Comparison of ENCODE assay signal across 28 cellular contexts in genomic region chr6:150254671-150255228, GRCh38.
DNase-seq lines count a peak whose midpoint lies in the region; ATAC-seq and TF ChIP-seq lines count a peak whose summit lies in the region.
"Had no signal": no experiment of that assay in that cellular context is flagged by ENCODE, and none has a peak within 500 bp of the region (broad histone marks: within the 10 kb centered on the region; RNA-seq: fewer than 3 reads in every experiment).

No MANE protein-coding gene starts in this region.

- H3K4me3 ChIP-seq in IMR-90 (ENCODE audit: insufficient read depth, low read depth, low read length) (no peak overlapping the region), psoas muscle (no peak overlapping the region), BE2C (ENCODE audit: low read depth, low read length) (no peak overlapping the region)
- H3K4me3 ChIP-seq: dorsolateral prefrontal cortex, SJCRH30, tibial artery had no signal

- H3K4me1 Mint-ChIP-seq in chondrocyte (ENCODE audit: low read depth) = peaks cover 41% of the 10 kb centered on the region
- H3K4me1 Mint-ChIP-seq: T-cell had no signal

- no peaks in the 10 kb centered on the region for H3K9me1 ChIP-seq in IMR-90 (ENCODE audit: insufficient read depth, low read length)

- no peaks in the 10 kb centered on the region for H3K27me3 Mint-ChIP-seq in chondrocyte (ENCODE audit: low read depth)

- no peak overlapping the region for H2BK15ac ChIP-seq in IMR-90 (ENCODE audit: low read depth, low read length)

- no peaks in the 10 kb centered on the region for H3K36me3 Mint-ChIP-seq in chondrocyte (ENCODE audit: low read depth)
- H3K36me3 Mint-ChIP-seq: T-cell had no signal

- no peak for TF ChIP-seq POLR2A in IMR-90 (IDR thresholded peaks at IDR 0.05; ENCODE audit: low read depth, low read length)

- H3K9me3 Mint-ChIP-seq in chondrocyte (ENCODE audit: low read depth) = no peaks in the 10 kb centered on the region
- H3K9me3 Mint-ChIP-seq: activated naive CD4-positive, alpha-beta T cell treated with anti-CD3 and anti-CD28 coated beads for 36 hours; activated T-cell treated with anti-CD3 and anti-CD28 coated beads, Interleukin-2, amount 50 U/mL, for 4 hours; central memory CD8-positive, alpha-beta T cell; T-cell had no signal

- CTCF ChIA-PET in IMR-90 (lab: Yijun Ruan, JAX) = no interaction called here

- H3K27me3 ChIP-seq in IMR-90 (ENCODE audit: control insufficient read depth, insufficient read depth, low read length) = no peaks in the 10 kb centered on the region; the same call in none of the 2 replicates
- no peaks in the 10 kb centered on the region for H3K27me3 ChIP-seq in psoas muscle (ENCODE audit: insufficient read depth in 3 of 3, low read length in 2 of 3)
- H3K27me3 ChIP-seq in BE2C = 0 out of 2 replicates have a peak, but pooled peaks cover 5% of the 10 kb centered on the region
- H3K27me3 ChIP-seq: tibial artery had no signal

- H4K8ac ChIP-seq in IMR-90 (ENCODE audit: low read depth in 2 of 2, low read length in 2 of 2) = no peak overlapping the region

- POLR2A ChIA-PET in IMR-90 (lab: Charles Lee; ENCODE audit: unreplicated experiment) = no interaction called here

- H3K27ac ChIP-seq in IMR-90 (ENCODE audit: insufficient read depth, low read length) (no peak overlapping the region), psoas muscle (peak overlapping the region; percentile 85)
- H3K27ac ChIP-seq: dorsolateral prefrontal cortex, SJCRH30, tibial artery had no signal

- no CpG with 5 or more reads among the region's 7 CpGs for WGBS in IMR-90 (ENCODE audit: extremely low coverage in 2 of 2, insufficient read length in 1 of 2), 2 experiments
- WGBS in psoas muscle, 3 donors = 27 to 32% (median 29%) methylated on average over 7 of the region's 7 CpGs

- no peak overlapping the region for H2AK5ac ChIP-seq in IMR-90 (ENCODE audit: low read depth, low read length)

- ATAC-seq in IMR-90 (ENCODE audit: low read depth) (no peak), psoas muscle (peak; percentile 60 to 83 (median 62))
- ATAC-seq: naive thymus-derived CD4-positive, alpha-beta T cell; Panc1; T-cell had no signal

- intact Hi-C loops in IMR-90 (cut with micrococcal nuclease) (no loop called here), psoas muscle (cut with DNase I) (loop anchor here (5.0 kb wide), 3 partner anchors 52 to 73 kb away; no protein-coding TSS in a partner anchor)

- H3K36me3 ChIP-seq in IMR-90 (ENCODE audit: control insufficient read depth, insufficient read depth, low read length) (no peaks in the 10 kb centered on the region), psoas muscle (ENCODE audit: insufficient read depth in 1 of 2, low read depth in 1 of 2) (no peaks in the 10 kb centered on the region), BE2C (no peaks in the 10 kb centered on the region)
- H3K36me3 ChIP-seq: SJCRH30, tibial artery had no signal

- in situ Hi-C loops in IMR-90 (cut with MboI; ENCODE audit: low sequenced_read_pairs) = no loop called here

- H2BK20ac ChIP-seq in IMR-90 (ENCODE audit: low read depth, low read length) = no peak overlapping the region

- H3K56ac ChIP-seq in IMR-90 (ENCODE audit: extremely low read depth, insufficient read depth, low read length) = no peak overlapping the region

- dilution Hi-C loops in IMR-90 (cut with HindIII; ENCODE audit: low sequenced_read_pairs, unreplicated experiment) = no loop called here

- no TSS peak for BruUV-seq in IMR-90 (replicated peaks; lab: Mats Ljungman, UMichigan)

- no peak overlapping the region for H3K4me2 ChIP-seq in IMR-90 (ENCODE audit: low read depth, low read length)

- H4K20me1 ChIP-seq in IMR-90 (ENCODE audit: insufficient read depth, low read length) = no peaks in the 10 kb centered on the region

- H2BK5ac ChIP-seq in IMR-90 (ENCODE audit: low read depth, low read length, poor library complexity, severe bottlenecking) = no peak overlapping the region

- DNase-seq in AG20443 (ENCODE audit: low spot score) (peak; percentile 40), IMR-90 (peak; percentile 27), chondrocyte (ENCODE audit: low spot score) (no peak), psoas muscle (no peak), NCI-H345 treated with DMSO at 0.1 percent for 48 hours (lab: John Stamatoyannopoulos, UW; ENCODE audit: unreplicated experiment) (no peak), NCI-H524 treated with DMSO at 0.1 percent for 48 hours (lab: John Stamatoyannopoulos, UW) (no peak), BE2C (no peak), nucleus accumbens (lab: John Stamatoyannopoulos, UW) (no peak)
- DNase-seq: activated CD4-positive, alpha-beta T cell treated with anti-CD3 and anti-CD28 coated beads for 1 hour; activated naive CD4-positive, alpha-beta T cell treated with anti-CD3 and anti-CD28 coated beads for 36 hours; activated T-cell treated with anti-CD3 and anti-CD28 coated beads, Interleukin-2, amount 50 U/mL, for 4 hours; anterior cingulate cortex; dorsolateral prefrontal cortex; EL; HCEC 1CT; left cardiac atrium; mesendoderm; naive thymus-derived CD4-positive, alpha-beta T cell; NK-92 treated with Interleukin-12 subunit alpha and Interleukin-12 subunit beta, amount 100 ng/mL, for 24 hours; occipital lobe; retina; SJCRH30; stimulated activated CD4-positive, alpha-beta T cell treated with anti-CD3 and anti-CD28 coated beads, Interleukin-4, amount 100 ng/mL, for 4 hours; stimulated activated naive CD4-positive, alpha-beta T cell treated with Interleukin-2 at 50 U/mL for 16 hours; T-cell; tibial artery had no signal

- TF ChIP-seq CTCF in IMR-90 (conservative IDR thresholded peaks at IDR 0.05; ENCODE audit: low read depth, low read length) = no peak
- TF ChIP-seq CTCF in chondrocyte (IDR thresholded peaks at IDR 0.05) = no peak
- no peak for TF ChIP-seq CTCF in psoas muscle (IDR thresholded peaks at IDR 0.05)
- TF ChIP-seq CTCF in BE2C (IDR thresholded peaks at IDR 0.05; ENCODE audit: low read depth, low read length) = no peak

- no peak overlapping the region for H3K4ac ChIP-seq in IMR-90 (ENCODE audit: low read depth, low read length)

- no peak overlapping the region for H3K4me3 Mint-ChIP-seq in chondrocyte (ENCODE audit: unreplicated experiment)
- H3K4me3 Mint-ChIP-seq: activated naive CD4-positive, alpha-beta T cell treated with anti-CD3 and anti-CD28 coated beads for 36 hours; activated T-cell treated with anti-CD3 and anti-CD28 coated beads, Interleukin-2, amount 50 U/mL, for 4 hours; central memory CD8-positive, alpha-beta T cell; naive thymus-derived CD4-positive, alpha-beta T cell; T-cell had no signal

- peak overlapping the region; percentile 11 for H3K27ac Mint-ChIP-seq in chondrocyte (ENCODE audit: unreplicated experiment)
- H3K27ac Mint-ChIP-seq: activated naive CD4-positive, alpha-beta T cell treated with anti-CD3 and anti-CD28 coated beads for 36 hours; naive thymus-derived CD4-positive, alpha-beta T cell; T-cell had no signal

- H3K23ac ChIP-seq in IMR-90 (ENCODE audit: low read depth, low read length) = no peak overlapping the region

- no peaks in the 10 kb centered on the region for H3K79me1 ChIP-seq in IMR-90 (ENCODE audit: low read depth in 1 of 2, low read length in 2 of 2)

- no peak overlapping the region for H4K91ac ChIP-seq in IMR-90 (ENCODE audit: insufficient read depth, low read depth, low read length)

- H2BK120ac ChIP-seq in IMR-90 (ENCODE audit: low read depth, low read length) = no peak overlapping the region

- H2AK9ac ChIP-seq in IMR-90 (replicated peaks; ENCODE audit: low read depth, low read length, poor library complexity) = no peak overlapping the region

- H3K14ac ChIP-seq in IMR-90 (replicated peaks; ENCODE audit: low read depth, low read length) = no peak overlapping the region

- H3K18ac ChIP-seq in IMR-90 (ENCODE audit: low read depth, low read length) = no peak overlapping the region

- H3K9me3 ChIP-seq in IMR-90 (ENCODE audit: control insufficient read depth, insufficient read depth, low read length) = no peaks in the 10 kb centered on the region
- no peaks in the 10 kb centered on the region for H3K9me3 ChIP-seq in psoas muscle
- H3K9me3 ChIP-seq in BE2C = no peaks in the 10 kb centered on the region
- H3K9me3 ChIP-seq: SJCRH30, tibial artery had no signal

- H2AFZ ChIP-seq in IMR-90 (replicated peaks; ENCODE audit: low read length, poor library complexity) = no peak overlapping the region

- H4K5ac ChIP-seq in IMR-90 (ENCODE audit: low read depth, low read length) = no peak overlapping the region

- peaks cover 12% of the 10 kb centered on the region for H3K4me1 ChIP-seq in IMR-90 (ENCODE audit: control insufficient read depth, insufficient read depth, low read length)
- H3K4me1 ChIP-seq in psoas muscle = peaks cover 68% of the 10 kb centered on the region
- no peaks in the 10 kb centered on the region for H3K4me1 ChIP-seq in BE2C
- H3K4me1 ChIP-seq: tibial artery had no signal

- no peak overlapping the region for H3K9ac ChIP-seq in IMR-90 (ENCODE audit: low read depth, low read length)

- no peak for TF ChIP-seq RAD21 in IMR-90 (IDR thresholded peaks at IDR 0.05; ENCODE audit: low read length)

TF ChIP-seq in IMR-90, 13 proteins besides CTCF, POLR2A, EP300 and RAD21 (continues in another document):
- TF ChIP-seq CEBPB (IDR thresholded peaks at IDR 0.05; ENCODE audit: low read depth, low read length) (no peak), SMC3 (IDR thresholded peaks at IDR 0.05; ENCODE audit: low read depth, low read length) (no peak), USF2 (IDR thresholded peaks at IDR 0.05; ENCODE audit: low read depth, low read length) (no peak), RCOR1 (IDR thresholded peaks at IDR 0.05; ENCODE audit: insufficient replicate concordance, low read length) (no peak), BHLHE40 (IDR thresholded peaks at IDR 0.05; ENCODE audit: low read depth, low read length) (no peak), NFE2L2 (IDR thresholded peaks at IDR 0.05; ENCODE audit: low read depth, low read length) (no peak), MAFK (IDR thresholded peaks at IDR 0.05; ENCODE audit: low read depth, low read length) (no peak), RFX5 (IDR thresholded peaks at IDR 0.05; ENCODE audit: low read depth, low read length) (no peak), MXI1 (IDR thresholded peaks at IDR 0.05; ENCODE audit: borderline replicate concordance, low read depth, low read length) (no peak), CHD1 (IDR thresholded peaks at IDR 0.05; ENCODE audit: low read depth, low read length) (no peak), FOS (IDR thresholded peaks at IDR 0.05; ENCODE audit: low read depth, low read length) (no peak)

Comparison
In these comparisons a context has a peak if more than half of its experiments do, and no peak if none do; other contexts are left out.
1. DNase-seq: peak in AG20443 (single experiment) and IMR-90 (single experiment); none in chondrocyte (single experiment), psoas muscle (0 of 2), NCI-H345 treated with DMSO at 0.1 percent for 48 hours (single experiment), NCI-H524 treated with DMSO at 0.1 percent for 48 hours (single experiment), BE2C (single experiment) and nucleus accumbens (0 of 56).